ENCODE assay signal across 15 cellular contexts in the genomic region with DNA sequence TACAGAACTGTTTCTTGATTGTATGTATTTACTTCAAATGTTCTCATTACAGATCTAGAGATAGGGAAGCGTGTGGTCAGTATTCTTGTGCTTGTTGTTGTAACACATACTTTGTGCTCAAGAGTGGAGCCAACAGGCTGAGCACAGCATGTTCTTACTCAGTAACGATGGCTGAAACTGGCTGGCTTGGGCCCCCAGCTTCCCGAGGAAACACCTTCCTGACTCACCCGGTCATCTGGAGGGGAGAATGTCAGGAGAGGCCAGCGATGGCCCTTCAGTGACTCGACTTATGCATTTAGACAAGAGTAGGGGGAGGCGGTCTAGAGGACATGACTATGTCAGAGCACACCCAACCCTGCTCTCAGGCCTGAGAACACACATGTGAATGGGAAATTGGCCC. TPM values are rescaled to one million over a fixed set of nuclear protein-coding genes. Genes with fewer than 3 reads are reported as not detected.
DNase-seq lines count a peak whose midpoint lies in the region; ATAC-seq and TF ChIP-seq lines count a peak whose summit lies in the region.
"Had no signal": no experiment of that assay in that cellular context is flagged by ENCODE, and none has a peak within 500 bp of the region (broad histone marks: within the 10 kb centered on the region; RNA-seq: fewer than 3 reads in every experiment).

No MANE protein-coding gene starts in this region.

- no peaks in the 10 kb centered on the region for H3K9me3 Mint-ChIP-seq in activated naive CD8-positive, alpha-beta T cell treated with anti-CD3 and anti-CD28 coated beads, Interleukin-2, amount 50 U/mL, for 24 hours

- H3K79me2 ChIP-seq in GM23248 (ENCODE audit: insufficient read depth) (no peaks in the 10 kb centered on the region), smooth muscle cell (ENCODE audit: low read depth) (no peaks in the 10 kb centered on the region)

- TF ChIP-seq CTCF in astrocyte of the spinal cord (IDR thresholded peaks at IDR 0.05; ENCODE audit: low read depth, low read length), result no peak
- TF ChIP-seq CTCF in smooth muscle cell (IDR thresholded peaks at IDR 0.05; ENCODE audit: borderline replicate concordance, insufficient read depth, poor library complexity, severe bottlenecking), result no peak

- no peaks in the 10 kb centered on the region for H4K20me1 ChIP-seq in GM23248 (ENCODE audit: insufficient read depth)
- H4K20me1 ChIP-seq in smooth muscle cell (ENCODE audit: low read depth), result no peaks in the 10 kb centered on the region

- H3K4me3 ChIP-seq in GM23248 (peak overlapping the region; percentile 46; the same call in 1 of the 2 replicates), astrocyte of the spinal cord (ENCODE audit: low read depth, low read length) (no peak overlapping the region), smooth muscle cell (no peak overlapping the region)
- H3K4me3 ChIP-seq: PC-9 had no signal

- peak overlapping the region; percentile 74 for H3K9ac ChIP-seq in GM23248
- peak overlapping the region; percentile 77 for H3K9ac ChIP-seq in smooth muscle cell (ENCODE audit: low read depth)

- H3K27me3 ChIP-seq in GM23248 (replicated peaks; ENCODE audit: insufficient read depth), result no peaks in the 10 kb centered on the region
- H3K27me3 ChIP-seq in smooth muscle cell (ENCODE audit: low read depth), result no peaks in the 10 kb centered on the region

- 14 to 25% methylated on average over 7 of the region's 7 CpGs for WGBS in GM23248 (ENCODE audit: low coverage in 1 of 2, low lambda C conversion rate in 2 of 2, missing lambda C conversion rate in 2 of 2), 2 experiments
- 58% methylated on average over 7 of the region's 7 CpGs for WGBS in smooth muscle cell (ENCODE audit: low lambda C conversion rate)

- H3K36me3 Mint-ChIP-seq in activated naive CD8-positive, alpha-beta T cell treated with anti-CD3 and anti-CD28 coated beads, Interleukin-2, amount 50 U/mL, for 24 hours (ENCODE audit: low read depth), result no peaks in the 10 kb centered on the region
- H3K36me3 Mint-ChIP-seq: CD4-positive, CD25-positive, alpha-beta regulatory T cell had no signal

- ATAC-seq in HG02884 (IDR thresholded peaks at IDR 0.05; ENCODE audit: unreplicated experiment) (no peak), HG03097 (IDR thresholded peaks at IDR 0.05; ENCODE audit: low FRiP score, unreplicated experiment) (no peak)
- no peak for ATAC-seq in activated naive CD8-positive, alpha-beta T cell treated with anti-CD3 and anti-CD28 coated beads, Interleukin-2, amount 50 U/mL, for 24 hours
- ATAC-seq: left cardiac atrium had no signal

- H3F3A ChIP-seq in GM23248 (ENCODE audit: insufficient read depth) (peaks cover 56% of the 10 kb centered on the region), smooth muscle cell (ENCODE audit: low read depth) (peaks cover 9% of the 10 kb centered on the region)

- H3K4me1 ChIP-seq in GM23248 (ENCODE audit: insufficient read depth) (peaks cover 59% of the 10 kb centered on the region), smooth muscle cell (ENCODE audit: low read depth) (peaks cover 37% of the 10 kb centered on the region)

- H3K4me2 ChIP-seq in GM23248 (ENCODE audit: unreplicated experiment) (peak overlapping the region; percentile 79), smooth muscle cell (peak overlapping the region; percentile 10)
- H3K4me2 ChIP-seq: PC-9 had no signal

- no peaks in the 10 kb centered on the region for H3K9me2 ChIP-seq in GM23248 (ENCODE audit: insufficient read depth)

- H3K27ac ChIP-seq in GM23248 (peak overlapping the region; percentile 95), smooth muscle cell (ENCODE audit: low read depth) (peak overlapping the region; percentile 93)
- H3K27ac ChIP-seq: HL-60, PC-9 had no signal

- H3K36me3 ChIP-seq in GM23248 (ENCODE audit: low read depth), result no peaks in the 10 kb centered on the region
- no peaks in the 10 kb centered on the region for H3K36me3 ChIP-seq in smooth muscle cell (ENCODE audit: low read depth)

- H2AFZ ChIP-seq in GM23248, result peak overlapping the region; percentile 28; the same call in 1 of the 2 replicates
- peak overlapping the region; percentile 55 for H2AFZ ChIP-seq in smooth muscle cell (ENCODE audit: low read depth)
- H2AFZ ChIP-seq: PC-9 had no signal

- H3K4me3 Mint-ChIP-seq in activated naive CD8-positive, alpha-beta T cell treated with anti-CD3 and anti-CD28 coated beads, Interleukin-2, amount 50 U/mL, for 24 hours, result no peak overlapping the region
- H3K4me3 Mint-ChIP-seq: CD4-positive, CD25-positive, alpha-beta regulatory T cell had no signal

- H3K27ac Mint-ChIP-seq in activated naive CD8-positive, alpha-beta T cell treated with anti-CD3 and anti-CD28 coated beads, Interleukin-2, amount 50 U/mL, for 24 hours, result no peak overlapping the region
- H3K27ac Mint-ChIP-seq: CD4-positive, CD25-positive, alpha-beta regulatory T cell had no signal

- H3K9me3 ChIP-seq in GM23248 (ENCODE audit: low read depth), result no peaks in the 10 kb centered on the region
- H3K9me3 ChIP-seq in smooth muscle cell (replicated peaks; ENCODE audit: low read depth), result no peaks in the 10 kb centered on the region

- H3K4me1 Mint-ChIP-seq in activated naive CD8-positive, alpha-beta T cell treated with anti-CD3 and anti-CD28 coated beads, Interleukin-2, amount 50 U/mL, for 24 hours, result peaks cover 10% of the 10 kb centered on the region

- DNase-seq in GM23248 (peak; percentile 90), astrocyte of the spinal cord (ENCODE audit: low read depth, low spot score) (peak; percentile 89), iris pigment epithelial cell (ENCODE audit: low read depth) (peak; percentile 99), smooth muscle cell (lab: John Stamatoyannopoulos, UW; ENCODE audit: unreplicated experiment) (no peak), DMS114 treated with DMSO at 0.1 percent for 48 hours (lab: John Stamatoyannopoulos, UW; ENCODE audit: unreplicated experiment) (no peak)
- DNase-seq in activated naive CD8-positive, alpha-beta T cell treated with anti-CD3 and anti-CD28 coated beads, Interleukin-2, amount 50 U/mL, for 24 hours, result no peak
- DNase-seq: activated CD4-positive, alpha-beta T cell treated with anti-CD3 and anti-CD28 coated beads, Interleukin-2, amount 50 U/mL, for 48 hours; caudate nucleus; CD4-positive, CD25-positive, alpha-beta regulatory T cell; left cardiac atrium; PC-9 had no signal

- peaks cover 2% of the 10 kb centered on the region for H3K27me3 Mint-ChIP-seq in activated naive CD8-positive, alpha-beta T cell treated with anti-CD3 and anti-CD28 coated beads, Interleukin-2, amount 50 U/mL, for 24 hours
- H3K27me3 Mint-ChIP-seq: CD4-positive, CD25-positive, alpha-beta regulatory T cell had no signal

- in situ Hi-C loops in GM23248 (cut with MboI), result loop anchor here (25.0 kb wide), 1 partner anchor 193 kb away; the partner anchor contains the start of gene SRFBP1
- in situ Hi-C loops in astrocyte of the spinal cord (cut with HindIII; ENCODE audit: low sequenced_read_pairs), result no loop called here

RNA-seq across cellular contexts. Expression of gene ZNF474, which starts 25.6 kb away (rescaled TPM):
- total RNA-seq in GM23248 (2014; rRNA removed; shearing (Covaris generic)), result 0.43 TPM in 1 of 2 replicates, not detected in the other
- 0.21 and 0.23 TPM in 2 replicates for polyA plus RNA-seq in GM23248 (2016; fragmentation: Nextera tagmentation; extraction: Ambion mirVana)
- 1.1 and 3.3 TPM in 2 replicates for total RNA-seq in smooth muscle cell
- polyA plus RNA-seq in smooth muscle cell, result 0.82 and 2.2 TPM in 2 replicates
- total RNA-seq: PC-9 had no signal
- polyA plus RNA-seq: neural cell had no signal

Comparison
In these comparisons a context has a peak if more than half of its experiments do, and no peak if none do; other contexts are left out.
1. DNase-seq: peak in GM23248 (single experiment), astrocyte of the spinal cord (single experiment) and iris pigment epithelial cell (single experiment); none in smooth muscle cell (single experiment), activated naive CD8-positive, alpha-beta T cell treated with anti-CD3 and anti-CD28 coated beads, Interleukin-2, amount 50 U/mL, for 24 hours (single experiment) and DMS114 treated with DMSO at 0.1 percent for 48 hours (single experiment).